ENCODE assay signal across 10 cellular contexts in genomic region chr17:3962217-3963069, GRCh38. TPM values are rescaled to one million over a fixed set of nuclear protein-coding genes. Genes with fewer than 3 reads are reported as not detected.
DNase-seq lines count a peak whose midpoint lies in the region; ATAC-seq and TF ChIP-seq lines count a peak whose summit lies in the region.
"Had no signal": no experiment of that assay in that cellular context is flagged by ENCODE, and none has a peak within 500 bp of the region (broad histone marks: within the 10 kb centered on the region; RNA-seq: fewer than 3 reads in every experiment).

No MANE protein-coding gene starts in this region.

- no peak for ATAC-seq in stimulated activated naive B cell treated with anti-CD40 and anti-IgM and Interleukin-4, amounts not matched to agents 10 μg/mL and 1 μg/mL and 100 μg/mL, for 72 hours (replicated peaks)
- no peak for ATAC-seq in GM21619 (IDR thresholded peaks at IDR 0.05; ENCODE audit: unreplicated experiment)

- POLR2A ChIA-PET in activated CD4-positive, alpha-beta T cell treated with anti-CD3 and anti-CD28 coated beads, Interleukin-2, amount 10 ng/mL, durations not matched to agents 7 days and 5 days (lab: Charles Lee): no interaction called here

- peaks cover 13% of the 10 kb centered on the region for H3K36me3 ChIP-seq in OCI-LY3 (replicated peaks; ENCODE audit: low read depth, low read length)

- TF ChIP-seq CTCF in OCI-LY3 (IDR thresholded peaks at IDR 0.05; ENCODE audit: low read depth, low read length): no peak
- TF ChIP-seq CTCF in endothelial cell (IDR thresholded peaks at IDR 0.05; ENCODE audit: unreplicated experiment): no peak

- DNase-seq in activated CD4-positive, alpha-beta T cell treated with anti-CD3 and anti-CD28 coated beads, Interleukin-2, amount 10 ng/mL, durations not matched to agents 7 days and 5 days: no peak
- no peak for DNase-seq in activated CD4-positive, alpha-beta T cell treated with anti-CD3 and anti-CD28 coated beads, Interleukin-2, amount 50 U/mL, for 1 hour
- DNase-seq in endothelial cell (ENCODE audit: low spot score) (no peak), ureter (ENCODE audit: low spot score) (no peak), midbrain (lab: John Stamatoyannopoulos, UW) (no peak)
- no peak for DNase-seq in stimulated activated naive B cell treated with anti-CD40 and anti-IgM and Interleukin-4, amounts not matched to agents 10 μg/mL and 1 μg/mL and 100 μg/mL, for 72 hours
- DNase-seq: HFFc6 had no signal

- peaks cover 44% of the 10 kb centered on the region for H3K4me1 ChIP-seq in OCI-LY3 (ENCODE audit: low read length)

- H2AFZ ChIP-seq in OCI-LY3 (ENCODE audit: low read depth, low read length): no peak overlapping the region

- H3K4me3 ChIP-seq in OCI-LY3 (ENCODE audit: low read length): peak overlapping the region; percentile 99

- no peaks in the 10 kb centered on the region for H3K9me3 ChIP-seq in OCI-LY3 (ENCODE audit: insufficient read depth, low read length)

- H3K27ac ChIP-seq in OCI-LY3 (ENCODE audit: low read length): no peak overlapping the region; the same call in 1 of the 2 replicates

- H3K27me3 ChIP-seq in OCI-LY3 (ENCODE audit: low read depth, low read length): no peaks in the 10 kb centered on the region

- H3K9me3 Mint-ChIP-seq in activated CD4-positive, alpha-beta T cell treated with anti-CD3 and anti-CD28 coated beads, Interleukin-2, amount 10 ng/mL, durations not matched to agents 7 days and 5 days: no peaks in the 10 kb centered on the region
- H3K9me3 Mint-ChIP-seq in endothelial cell (ENCODE audit: unreplicated experiment): no peaks in the 10 kb centered on the region
- H3K9me3 Mint-ChIP-seq in stimulated activated naive B cell treated with anti-CD40 and anti-IgM and Interleukin-4, amounts not matched to agents 10 μg/mL and 1 μg/mL and 100 μg/mL, for 72 hours: no peaks in the 10 kb centered on the region
- H3K9me3 Mint-ChIP-seq: HFFc6, neural crest cell had no signal

- peak overlapping the region; percentile 83 for H3K4me3 Mint-ChIP-seq in activated CD4-positive, alpha-beta T cell treated with anti-CD3 and anti-CD28 coated beads, Interleukin-2, amount 10 ng/mL, durations not matched to agents 7 days and 5 days
- H3K4me3 Mint-ChIP-seq in endothelial cell (ENCODE audit: unreplicated experiment): peak overlapping the region; percentile 83
- peak overlapping the region; percentile 82 to 85 for H3K4me3 Mint-ChIP-seq in stimulated activated naive B cell treated with anti-CD40 and anti-IgM and Interleukin-4, amounts not matched to agents 10 μg/mL and 1 μg/mL and 100 μg/mL, for 72 hours
- H3K4me3 Mint-ChIP-seq: neural crest cell had no signal

- H3K4me2 ChIP-seq in OCI-LY3 (ENCODE audit: low read length): peak overlapping the region; percentile 96

- H4K20me1 ChIP-seq in OCI-LY3 (ENCODE audit: insufficient read depth, low read length): peaks cover 51% of the 10 kb centered on the region

- peak overlapping the region; percentile 79 for H3K27ac Mint-ChIP-seq in activated CD4-positive, alpha-beta T cell treated with anti-CD3 and anti-CD28 coated beads, Interleukin-2, amount 10 ng/mL, durations not matched to agents 7 days and 5 days
- no peak overlapping the region for H3K27ac Mint-ChIP-seq in endothelial cell (ENCODE audit: unreplicated experiment)
- peak overlapping the region; percentile 80 for H3K27ac Mint-ChIP-seq in stimulated activated naive B cell treated with anti-CD40 and anti-IgM and Interleukin-4, amounts not matched to agents 10 μg/mL and 1 μg/mL and 100 μg/mL, for 72 hours
- H3K27ac Mint-ChIP-seq: HFFc6 had no signal

- peak overlapping the region; percentile 94; the same call in 1 of the 2 replicates for H3K9ac ChIP-seq in OCI-LY3 (ENCODE audit: low read length)

- CTCF ChIA-PET in activated CD4-positive, alpha-beta T cell treated with anti-CD3 and anti-CD28 coated beads, Interleukin-2, amount 10 ng/mL, durations not matched to agents 7 days and 5 days (lab: Charles Lee): interaction anchor here (1.2 to 1.4 kb wide), 3 partner anchors 14 to 116 kb away, joined by 3 to 6 read pairs (median 6); no protein-coding TSS in a partner anchor

- H3K36me3 Mint-ChIP-seq in activated CD4-positive, alpha-beta T cell treated with anti-CD3 and anti-CD28 coated beads, Interleukin-2, amount 10 ng/mL, durations not matched to agents 7 days and 5 days (ENCODE audit: low read depth): peaks cover 28% of the 10 kb centered on the region
- H3K36me3 Mint-ChIP-seq in endothelial cell (ENCODE audit: low read depth, unreplicated experiment): peaks cover 4% of the 10 kb centered on the region
- H3K36me3 Mint-ChIP-seq in stimulated activated naive B cell treated with anti-CD40 and anti-IgM and Interleukin-4, amounts not matched to agents 10 μg/mL and 1 μg/mL and 100 μg/mL, for 72 hours: peaks cover 7 to 11% of the 10 kb centered on the region in 2 donors

- peaks cover 61% of the 10 kb centered on the region for H3K4me1 Mint-ChIP-seq in activated CD4-positive, alpha-beta T cell treated with anti-CD3 and anti-CD28 coated beads, Interleukin-2, amount 10 ng/mL, durations not matched to agents 7 days and 5 days
- H3K4me1 Mint-ChIP-seq in endothelial cell (ENCODE audit: unreplicated experiment): peaks cover 24% of the 10 kb centered on the region
- peaks cover 61 to 83% of the 10 kb centered on the region in 2 donors for H3K4me1 Mint-ChIP-seq in stimulated activated naive B cell treated with anti-CD40 and anti-IgM and Interleukin-4, amounts not matched to agents 10 μg/mL and 1 μg/mL and 100 μg/mL, for 72 hours

- H3K79me2 ChIP-seq in OCI-LY3 (ENCODE audit: low read length): peaks cover 55% of the 10 kb centered on the region

- H3K27me3 Mint-ChIP-seq in activated CD4-positive, alpha-beta T cell treated with anti-CD3 and anti-CD28 coated beads, Interleukin-2, amount 10 ng/mL, durations not matched to agents 7 days and 5 days: no peaks in the 10 kb centered on the region
- H3K27me3 Mint-ChIP-seq in endothelial cell (ENCODE audit: unreplicated experiment): peaks cover 16% of the 10 kb centered on the region
- H3K27me3 Mint-ChIP-seq in stimulated activated naive B cell treated with anti-CD40 and anti-IgM and Interleukin-4, amounts not matched to agents 10 μg/mL and 1 μg/mL and 100 μg/mL, for 72 hours: no peaks in the 10 kb centered on the region

RNA-seq across cellular contexts. Expression of gene ATP2A3, which starts 1.8 kb away (rescaled TPM):
- total RNA-seq in activated CD4-positive, alpha-beta T cell treated with anti-CD3 and anti-CD28 coated beads, Interleukin-2, amount 10 ng/mL, durations not matched to agents 7 days and 5 days: 100 to 1,000 TPM; 294 to 329 TPM
- total RNA-seq in endothelial cell (ENCODE audit: unreplicated experiment) (116 TPM), ureter (36.3 TPM)

RNA-seq across cellular contexts. Expression of gene P2RX1, which starts 46.2 kb away (rescaled TPM):
- under 1 TPM in 1 of 2 experiments, not detected in 1; 0.12 TPM for total RNA-seq in activated CD4-positive, alpha-beta T cell treated with anti-CD3 and anti-CD28 coated beads, Interleukin-2, amount 10 ng/mL, durations not matched to agents 7 days and 5 days
- not detected for total RNA-seq in endothelial cell (ENCODE audit: unreplicated experiment)
- total RNA-seq in ureter: 44.3 TPM
- total RNA-seq: neural crest cell had no signal

Comparison
In these comparisons a context has a peak if more than half of its experiments do, and no peak if none do; other contexts are left out.
1. RNA of gene P2RX1, which starts 46.2 kb away (total RNA-seq): 44.3 TPM in ureter (single experiment); 0.12 TPM in activated CD4-positive, alpha-beta T cell treated with anti-CD3 and anti-CD28 coated beads, Interleukin-2, amount 10 ng/mL, durations not matched to agents 7 days and 5 days and not detected in endothelial cell (single experiment); every median in the first group is over 10 times any median in the second.
2. Peak in every context shown above with its lines, with median percentiles within 50 percentile points of each other: H3K4me3 Mint-ChIP-seq.